ENCODE assay signal across 8 cellular contexts in the genomic region with DNA sequence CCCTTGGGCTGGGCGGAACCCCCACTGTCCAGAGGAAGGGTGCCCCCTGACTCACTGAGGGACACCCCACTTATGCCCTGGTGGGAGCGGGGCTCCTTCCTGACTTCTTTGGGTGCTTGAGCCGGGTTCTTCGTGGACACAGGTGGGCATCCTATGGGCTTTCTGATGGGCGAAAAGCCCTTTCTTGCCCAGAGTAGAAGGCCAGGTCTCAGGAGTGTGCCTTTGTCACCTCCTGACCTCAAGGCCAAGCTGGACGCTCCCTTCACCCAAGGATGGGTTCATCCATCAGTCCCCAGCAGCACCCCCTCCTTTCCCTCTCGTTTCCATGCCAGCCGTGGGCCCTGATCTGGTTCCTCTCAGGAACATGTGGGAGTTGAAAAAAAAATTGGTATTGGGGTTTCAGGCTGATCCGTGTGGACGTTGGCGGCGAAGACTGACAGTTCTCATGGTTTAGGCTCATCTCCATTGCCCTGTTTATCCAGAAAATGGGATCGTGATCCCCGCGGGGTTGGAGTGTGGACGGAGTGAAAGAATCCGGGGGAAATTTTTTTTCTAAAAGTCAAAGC. TPM values are rescaled to one million over a fixed set of nuclear protein-coding genes. Genes with fewer than 3 reads are reported as not detected.
A peak's percentile ranks its signal among the peaks of the same experiment; 100 is the strongest.
DNase-seq lines count a peak whose midpoint lies in the region; ATAC-seq and TF ChIP-seq lines count a peak whose summit lies in the region.

No MANE protein-coding gene starts in this region.

- H3K27ac ChIP-seq in PC-9 (no peak overlapping the region), esophagus muscularis mucosa (replicated peaks in 1 of 4) (peak overlapping the region; percentile 97 to 99 (median 98))

- no peak for TF ChIP-seq POLR2A in esophagus muscularis mucosa (IDR thresholded peaks at IDR 0.05; ENCODE audit: low read depth)

- DNase-seq in T-helper 1 cell (no peak), PC-9 (no peak), esophagus muscularis mucosa (ENCODE audit: extremely low spot score) (no peak), pons (ENCODE audit: low spot score) (peak; percentile 19), NCI-H345 (lab: John Stamatoyannopoulos, UW) (no peak)

- intact Hi-C loops in PC-9 (cut with micrococcal nuclease; ENCODE audit: unreplicated experiment) (loop anchor here (2.0 kb wide), 1 partner anchor 30 kb away; no protein-coding TSS in a partner anchor), esophagus muscularis mucosa (cut with DNase I) (no loop called here)

- H2AFZ ChIP-seq in PC-9, result peak overlapping the region; percentile 74

- CTCF ChIA-PET in PC-9 (lab: Charles Lee), result interaction anchor here (0.5 to 0.6 kb wide), 2 partner anchors 11 to 135 kb away, joined by 3 read pairs; no protein-coding TSS in a partner anchor

- H3K4me1 Mint-ChIP-seq in T-helper 1 cell treated with Interleukin-12 subunit alpha and Interleukin-12 subunit beta and Interleukin-4 antibody, amounts not matched to agents 30 μg/mL and 1 μg/mL, for 36 hours (ENCODE audit: low read depth), result peaks cover 42% of the 10 kb centered on the region

- no peak for TF ChIP-seq EP300 in esophagus muscularis mucosa (IDR thresholded peaks at IDR 0.05)

- no peaks in the 10 kb centered on the region for H3K27me3 Mint-ChIP-seq in T-helper 1 cell treated with Interleukin-12 subunit alpha and Interleukin-12 subunit beta and Interleukin-4 antibody, amounts not matched to agents 30 μg/mL and 1 μg/mL, for 36 hours (ENCODE audit: low read depth)

- H3K4me3 ChIP-seq in PC-9 (peak overlapping the region; percentile 57), esophagus muscularis mucosa (peak overlapping the region; percentile 86 to 98 (median 93))

- 1% methylated on average over 9 of the region's 17 CpGs for WGBS in esophagus muscularis mucosa

- H3F3A ChIP-seq in PC-9 (ENCODE audit: insufficient read depth, low read depth), result peaks cover 24% of the 10 kb centered on the region

- TSS peak; percentile 51 for BruUV-seq in PC-9 (replicated peaks; lab: Mats Ljungman, UMichigan)

- peak overlapping the region; percentile 88 for H3K27ac Mint-ChIP-seq in T-helper 1 cell treated with Interleukin-12 subunit alpha and Interleukin-12 subunit beta and Interleukin-4 antibody, amounts not matched to agents 30 μg/mL and 1 μg/mL, for 36 hours

- H4K20me1 ChIP-seq in PC-9 (ENCODE audit: insufficient read depth), result no peaks in the 10 kb centered on the region

- H3K79me2 ChIP-seq in PC-9 (ENCODE audit: low read depth), result peaks cover 62% of the 10 kb centered on the region

- H3K9me3 ChIP-seq in PC-9 (ENCODE audit: insufficient read depth, low read depth) (no peaks in the 10 kb centered on the region), esophagus muscularis mucosa (no peaks in the 10 kb centered on the region)

- no peaks in the 10 kb centered on the region for H3K9me3 Mint-ChIP-seq in T-helper 1 cell treated with Interleukin-12 subunit alpha and Interleukin-12 subunit beta and Interleukin-4 antibody, amounts not matched to agents 30 μg/mL and 1 μg/mL, for 36 hours

- no peak for TF ChIP-seq CTCF in PC-9 (conservative IDR thresholded peaks at IDR 0.05)
- TF ChIP-seq CTCF in esophagus muscularis mucosa (IDR thresholded peaks at IDR 0.05), result no peak

- peak overlapping the region; percentile 85 for H3K4me2 ChIP-seq in PC-9

- no peak for ATAC-seq in GM19463 (IDR thresholded peaks at IDR 0.05; ENCODE audit: unreplicated experiment)
- ATAC-seq in GM21528 (IDR thresholded peaks at IDR 0.05; ENCODE audit: low FRiP score, unreplicated experiment), result no peak

- H3K4me1 ChIP-seq in PC-9 (replicated peaks; ENCODE audit: insufficient read depth) (peaks cover 49% of the 10 kb centered on the region), esophagus muscularis mucosa (peaks cover 60 to 78% (median 77%) of the 10 kb centered on the region in 4 donors)

- no peaks in the 10 kb centered on the region for H3K36me3 ChIP-seq in PC-9 (ENCODE audit: low read depth)
- peaks cover 0 to under 1% (median 0%) of the 10 kb centered on the region in 4 donors for H3K36me3 ChIP-seq in esophagus muscularis mucosa

- peaks cover 25% of the 10 kb centered on the region for H3K36me3 Mint-ChIP-seq in T-helper 1 cell treated with Interleukin-12 subunit alpha and Interleukin-12 subunit beta and Interleukin-4 antibody, amounts not matched to agents 30 μg/mL and 1 μg/mL, for 36 hours (ENCODE audit: low read depth)

- peak overlapping the region; percentile 96 for H3K4me3 Mint-ChIP-seq in T-helper 1 cell treated with Interleukin-12 subunit alpha and Interleukin-12 subunit beta and Interleukin-4 antibody, amounts not matched to agents 30 μg/mL and 1 μg/mL, for 36 hours

- H3K27me3 ChIP-seq in PC-9 (ENCODE audit: insufficient read depth, low read depth), result no peaks in the 10 kb centered on the region
- no peaks in the 10 kb centered on the region for H3K27me3 ChIP-seq in esophagus muscularis mucosa

- POLR2A ChIA-PET in PC-9 (lab: Charles Lee; ENCODE audit: unreplicated experiment), result interaction anchor here (0.6 to 1.0 kb wide), 3 partner anchors 10 to 63 kb away, joined by 3 to 6 read pairs (median 5); no protein-coding TSS in a partner anchor

- no peaks in the 10 kb centered on the region for H3K9me2 ChIP-seq in PC-9 (ENCODE audit: insufficient read depth)

RNA-seq across cellular contexts. Expression of a gene that starts 0.7 kb away (rescaled TPM):
- total RNA-seq in PC-9 (2021), result 11.7 and 13.4 TPM in 2 replicates
- total RNA-seq in esophagus muscularis mucosa, result 100 to 1,000 TPM in 1 of 4 donors, 10 to 100 TPM in 3; 14.5 to 140 (median 21.3) TPM

RNA-seq across cellular contexts. Expression of a gene that starts 1.6 kb away (rescaled TPM):
- total RNA-seq in PC-9 (2021) (16.1 and 17.3 TPM in 2 replicates), esophagus muscularis mucosa (10 to 100 TPM in 2 of 4 donors, 1 to 10 TPM in 2; 5.4 to 12.0 (median 9.7) TPM)

RNA-seq across cellular contexts. Expression of a gene that starts 58.8 kb away (rescaled TPM):
- 95.2 and 124 TPM in 2 replicates for total RNA-seq in PC-9 (2021)
- 10 to 100 TPM; 58.0 to 72.7 (median 60.5) TPM for total RNA-seq in esophagus muscularis mucosa
